8 cellular contexts compared by ENCODE assay signal in the genomic region with DNA sequence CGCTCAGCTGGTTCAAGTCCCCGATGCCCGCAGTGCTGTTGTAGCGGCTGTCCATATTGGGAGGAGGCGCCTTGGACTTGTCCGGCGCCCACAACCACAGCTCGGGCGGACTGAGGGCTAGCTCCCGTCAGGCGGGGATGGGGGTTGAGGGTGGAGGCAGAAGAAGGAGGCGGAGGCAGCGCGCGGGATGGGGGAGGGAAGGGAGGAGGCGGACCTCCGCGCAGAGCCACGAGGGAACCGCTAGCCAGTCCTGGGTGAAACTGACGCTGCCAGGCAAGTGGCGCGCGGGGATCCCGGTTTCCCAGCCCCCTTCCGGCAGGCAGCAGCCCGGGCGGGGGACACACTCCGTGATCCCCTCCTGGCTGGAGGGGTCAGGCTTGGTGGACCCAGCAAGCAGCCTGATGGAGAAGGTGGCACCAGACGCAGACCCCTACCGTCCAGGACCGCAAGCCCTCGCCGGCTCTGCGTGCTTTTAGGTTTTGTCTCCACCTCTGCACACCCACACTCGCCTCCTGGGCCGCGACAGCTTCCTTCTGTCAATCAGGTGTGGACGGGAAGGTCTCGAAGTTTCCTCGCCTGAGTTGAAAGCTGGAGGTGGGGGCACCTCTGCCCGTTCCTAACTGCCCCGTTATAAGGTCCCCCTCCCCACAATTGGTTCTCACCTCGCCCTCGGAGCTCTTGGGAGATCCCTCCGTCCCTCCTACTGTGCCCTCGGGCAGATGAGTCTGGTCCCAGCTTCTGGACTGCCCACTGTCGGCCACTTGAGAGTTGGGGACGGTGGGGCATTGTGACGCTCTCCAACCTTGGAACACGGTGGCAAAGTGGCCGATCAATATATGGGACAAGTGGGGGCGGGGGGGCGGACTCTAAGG. TPM values are rescaled to one million over a fixed set of nuclear protein-coding genes. Genes with fewer than 3 reads are reported as not detected.
A peak's percentile ranks its signal among the peaks of the same experiment; 100 is the strongest.
DNase-seq lines count a peak whose midpoint lies in the region; ATAC-seq, FAIRE-seq and TF ChIP-seq lines count a peak whose summit lies in the region.

A gene (minus strand): TSS at position 112 of the 872 bp plus-strand sequence. CDS start 57 bp downstream, at position 55.

- peaks cover 9% of the 10 kb centered on the region for H3K4me1 ChIP-seq in neural progenitor cell
- H3K4me1 ChIP-seq in transverse colon, result peaks cover 0 to 19% (median 8%) of the 10 kb centered on the region in 4 donors

- no peak within 1 kb of the TSS for H3K9ac ChIP-seq in neural progenitor cell

- intact Hi-C loops in activated naive CD4-positive, alpha-beta T cell treated with anti-CD3 and anti-CD28 coated beads for 36 hours (cut with micrococcal nuclease), result loop anchor here (1.0 to 10.0 kb wide), 7 partner anchors 13 to 719 kb away; a partner anchor contains a TSS
- intact Hi-C loops in transverse colon (cut with DNase I; ENCODE audit: low total_unique reads), result no loop called here

- TF ChIP-seq EP300 in transverse colon (IDR thresholded peaks at IDR 0.05; ENCODE audit: low read depth), result no peak

- peak within 1 kb of the TSS; percentile 91 for H3K27ac Mint-ChIP-seq in activated naive CD4-positive, alpha-beta T cell treated with anti-CD3 and anti-CD28 coated beads for 36 hours
- H3K27ac Mint-ChIP-seq in neural progenitor cell, result peak within 1 kb of the TSS; percentile 89

- peak within 1 kb of the TSS; percentile 94 for H3K4me2 ChIP-seq in neural progenitor cell

- TF ChIP-seq POLR2A in transverse colon (IDR thresholded peaks at IDR 0.05), result peak; percentile 79

- ATAC-seq in GM18870 (IDR thresholded peaks at IDR 0.05; ENCODE audit: unreplicated experiment) (peak; percentile 33), HG03025 (IDR thresholded peaks at IDR 0.05; ENCODE audit: low FRiP score, unreplicated experiment) (peak; percentile 57)

- H3F3A ChIP-seq in neural progenitor cell (ENCODE audit: low read depth), result peaks cover 22% of the 10 kb centered on the region

- H3K4me1 Mint-ChIP-seq in activated naive CD4-positive, alpha-beta T cell treated with anti-CD3 and anti-CD28 coated beads for 36 hours (ENCODE audit: low read depth), result peaks cover 22% of the 10 kb centered on the region
- peaks cover 15% of the 10 kb centered on the region for H3K4me1 Mint-ChIP-seq in neural progenitor cell

- no peak for TF ChIP-seq CTCF in neural progenitor cell (IDR thresholded peaks at IDR 0.05)
- TF ChIP-seq CTCF in transverse colon (IDR thresholded peaks at IDR 0.05), result no peak

- no peaks in the 10 kb centered on the region for H3K9me3 Mint-ChIP-seq in activated naive CD4-positive, alpha-beta T cell treated with anti-CD3 and anti-CD28 coated beads for 36 hours
- no peaks in the 10 kb centered on the region for H3K9me3 Mint-ChIP-seq in neural progenitor cell

- H3K4me3 ChIP-seq in neural progenitor cell (peak within 1 kb of the TSS; percentile 66), transverse colon (peak within 1 kb of the TSS; percentile 52 to 69 (median 60))

- H3K79me2 ChIP-seq in neural progenitor cell (ENCODE audit: low read depth), result no peaks in the 10 kb centered on the region

- H3K4me3 Mint-ChIP-seq in activated naive CD4-positive, alpha-beta T cell treated with anti-CD3 and anti-CD28 coated beads for 36 hours, result peak within 1 kb of the TSS; percentile 83
- peak within 1 kb of the TSS; percentile 86 for H3K4me3 Mint-ChIP-seq in neural progenitor cell

- no peak for FAIRE-seq in frontal cortex (lab: Jason Lieb, UNC)

- no peaks in the 10 kb centered on the region for H3K36me3 ChIP-seq in neural progenitor cell
- no peaks in the 10 kb centered on the region for H3K36me3 ChIP-seq in transverse colon

- WGBS in transverse colon (ENCODE audit: low coverage in 1 of 2), 2 donors, result 0 to 2% methylated on average over 1 to 53 of the region's 54 CpGs

- no peaks in the 10 kb centered on the region for H4K20me1 ChIP-seq in neural progenitor cell (ENCODE audit: low read depth)

- in situ Hi-C loops in transverse colon (cut with MboI; ENCODE audit: low pct_ligation_motif_present in 1 of 4, low pct_unique_long_range_greater_than_20kb in 1 of 4, low sequenced_read_pairs in 3 of 4), result loop anchor here in 3 of 4 donors (10.0 to 25.0 kb wide), 6 partner anchors 218 to 593 kb away; a partner anchor contains a TSS

- DNase-seq in RPMI7951 (ENCODE audit: low read depth) (peak; percentile 81), frontal cortex (ENCODE audit: low spot score in 2 of 2) (peak; percentile 36 to 70), neural progenitor cell (ENCODE audit: low spot score) (peak; percentile 75), transverse colon (peak; percentile 84), NCI-H2029 (lab: John Stamatoyannopoulos, UW) (no peak)
- DNase-seq in activated naive CD4-positive, alpha-beta T cell treated with anti-CD3 and anti-CD28 coated beads for 36 hours, result peak; percentile 58

- H3K27me3 ChIP-seq in neural progenitor cell, result no peaks in the 10 kb centered on the region
- H3K27me3 ChIP-seq in transverse colon, result no peaks in the 10 kb centered on the region

- CTCF ChIA-PET in activated naive CD4-positive, alpha-beta T cell treated with anti-CD3 and anti-CD28 coated beads for 36 hours (lab: Charles Lee), result interaction anchor here (0.6 to 2.1 kb wide), 5 partner anchors 10 to 369 kb away, joined by 3 to 8 read pairs (median 4); no protein-coding TSS in a partner anchor

- peaks cover 31% of the 10 kb centered on the region for H3K27me3 Mint-ChIP-seq in activated naive CD4-positive, alpha-beta T cell treated with anti-CD3 and anti-CD28 coated beads for 36 hours (ENCODE audit: low read depth)
- H3K27me3 Mint-ChIP-seq in neural progenitor cell (ENCODE audit: insufficient read depth, low read depth), result peaks cover 6% of the 10 kb centered on the region

- H3K27ac ChIP-seq in neural progenitor cell (no peak within 1 kb of the TSS), transverse colon (peak within 1 kb of the TSS; percentile 83 to 95 (median 90))

- H3K9me3 ChIP-seq in neural progenitor cell (ENCODE audit: low read depth) (no peaks in the 10 kb centered on the region), transverse colon (no peaks in the 10 kb centered on the region)

- peaks cover 2% of the 10 kb centered on the region for H3K36me3 Mint-ChIP-seq in activated naive CD4-positive, alpha-beta T cell treated with anti-CD3 and anti-CD28 coated beads for 36 hours (ENCODE audit: low read depth)
- no peaks in the 10 kb centered on the region for H3K36me3 Mint-ChIP-seq in neural progenitor cell

- peak within 1 kb of the TSS; percentile 91 for H2AFZ ChIP-seq in neural progenitor cell (replicated peaks)

RNA-seq across cellular contexts. Expression of the gene that starts here (rescaled TPM):
- 14.4 and 14.5 TPM in 2 replicates for total RNA-seq in RPMI7951 (2014; rRNA removed; shearing (Covaris generic))
- 1 to 10 TPM; 3.5 to 5.7 TPM for total RNA-seq in activated naive CD4-positive, alpha-beta T cell treated with anti-CD3 and anti-CD28 coated beads for 36 hours
- total RNA-seq in frontal cortex, result 32.6 TPM
- total RNA-seq in neural progenitor cell (ENCODE audit: low replicate concordance), result 13.0 and 19.5 TPM in 2 replicates
- total RNA-seq in transverse colon, result 10 to 100 TPM in 3 of 4 donors, 1 to 10 TPM in 1; 5.4 to 33.3 (median 24.8) TPM
